8 cellular contexts compared by ENCODE assay signal in the genomic region with DNA sequence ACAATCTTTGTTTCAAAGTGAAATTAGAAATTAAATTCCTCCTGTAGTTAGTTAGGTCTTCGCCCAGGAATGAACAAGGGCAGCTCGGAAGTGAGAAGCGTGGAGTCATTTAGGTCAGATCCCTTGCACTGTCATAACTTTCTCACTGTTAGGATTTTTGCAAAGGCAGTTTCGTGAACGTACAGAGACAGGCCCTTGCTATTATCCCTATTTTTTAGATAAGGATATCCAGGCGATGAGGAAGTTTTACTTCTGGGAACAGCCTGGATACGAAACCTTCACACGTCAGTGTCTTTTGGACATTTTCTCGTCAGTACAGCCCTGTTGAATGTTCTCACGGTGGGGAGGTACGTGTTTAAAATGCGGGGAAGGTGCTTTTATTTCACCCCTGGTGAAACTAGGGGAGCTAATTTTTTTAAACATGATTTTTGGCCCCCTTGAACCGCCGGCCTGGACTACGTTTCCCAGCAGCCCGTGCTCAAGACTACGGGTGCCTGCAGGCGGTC. TPM values are rescaled to one million over a fixed set of nuclear protein-coding genes. Genes with fewer than 3 reads are reported as not detected.
DNase-seq lines count a peak whose midpoint lies in the region; ATAC-seq lines count a peak whose summit lies in the region.

No MANE protein-coding gene starts in this region.

- peak overlapping the region; percentile 85 for H3K27ac Mint-ChIP-seq in activated naive CD8-positive, alpha-beta T cell treated with anti-CD3 and anti-CD28 coated beads, Interleukin-2, amount 10 ng/mL, durations not matched to agents 7 days and 5 days

- H3K4me1 ChIP-seq in iPS DF 6.9 (ENCODE audit: control insufficient read depth, insufficient read depth, low read length): no peaks in the 10 kb centered on the region
- peaks cover 8 to 15% (median 14%) of the 10 kb centered on the region in 3 donors for H3K4me1 ChIP-seq in skeletal muscle tissue (ENCODE audit: control insufficient read depth in 3 of 3, insufficient read depth in 3 of 3, low read length in 3 of 3)

- H3K4me3 Mint-ChIP-seq in activated naive CD8-positive, alpha-beta T cell treated with anti-CD3 and anti-CD28 coated beads, Interleukin-2, amount 10 ng/mL, durations not matched to agents 7 days and 5 days: peak overlapping the region; percentile 84

- H3K9me3 Mint-ChIP-seq in activated naive CD8-positive, alpha-beta T cell treated with anti-CD3 and anti-CD28 coated beads, Interleukin-2, amount 10 ng/mL, durations not matched to agents 7 days and 5 days: peaks cover 8% of the 10 kb centered on the region

- H3K36me3 Mint-ChIP-seq in activated naive CD8-positive, alpha-beta T cell treated with anti-CD3 and anti-CD28 coated beads, Interleukin-2, amount 10 ng/mL, durations not matched to agents 7 days and 5 days: peaks cover 20% of the 10 kb centered on the region

- H3K36me3 ChIP-seq in iPS DF 6.9 (ENCODE audit: control insufficient read depth, insufficient read depth, low read length) (no peaks in the 10 kb centered on the region), skeletal muscle tissue (ENCODE audit: control insufficient read depth in 3 of 3, insufficient read depth in 3 of 3, low read length in 3 of 3) (peaks cover 0 to 3% (median 0%) of the 10 kb centered on the region in 3 donors)

- no peaks in the 10 kb centered on the region for H3K27me3 Mint-ChIP-seq in activated naive CD8-positive, alpha-beta T cell treated with anti-CD3 and anti-CD28 coated beads, Interleukin-2, amount 10 ng/mL, durations not matched to agents 7 days and 5 days

- no peak for ATAC-seq in activated naive CD8-positive, alpha-beta T cell treated with anti-CD3 and anti-CD28 coated beads, Interleukin-2, amount 10 ng/mL, durations not matched to agents 7 days and 5 days (ENCODE audit: low read depth)
- ATAC-seq in GM21717 (IDR thresholded peaks at IDR 0.05; ENCODE audit: unreplicated experiment) (no peak), GM21825 (IDR thresholded peaks at IDR 0.05; ENCODE audit: unreplicated experiment) (no peak)

- peak overlapping the region; percentile 80 to 99 (median 92) for H3K9ac ChIP-seq in skeletal muscle tissue (ENCODE audit: low read depth in 1 of 3, low read length in 3 of 3)

- peak; percentile 62 for DNase-seq in DMS114 treated with DMSO at 0.1 percent for 48 hours (lab: John Stamatoyannopoulos, UW; ENCODE audit: unreplicated experiment)
- peak; percentile 64 for DNase-seq in HuH-7 (ENCODE audit: low spot score)
- DNase-seq in activated naive CD8-positive, alpha-beta T cell treated with anti-CD3 and anti-CD28 coated beads, Interleukin-2, amount 10 ng/mL, durations not matched to agents 7 days and 5 days: no peak
- no peak for DNase-seq in iPS DF 6.9 (ENCODE audit: low read depth, low spot score)
- no peak for DNase-seq in NCI-H2196 (lab: John Stamatoyannopoulos, UW; ENCODE audit: unreplicated experiment)

- H3K27me3 ChIP-seq in iPS DF 6.9 (ENCODE audit: control insufficient read depth, insufficient read depth, low read length) (no peaks in the 10 kb centered on the region), skeletal muscle tissue (ENCODE audit: control insufficient read depth in 3 of 3, insufficient read depth in 3 of 3, low read length in 3 of 3) (no peaks in the 10 kb centered on the region)

- no peak overlapping the region for H3K27ac ChIP-seq in iPS DF 6.9 (ENCODE audit: low read length)
- peak overlapping the region; percentile 94 for H3K27ac ChIP-seq in skeletal muscle tissue (ENCODE audit: low read depth, low read length)

- POLR2A ChIA-PET in activated naive CD8-positive, alpha-beta T cell treated with anti-CD3 and anti-CD28 coated beads, Interleukin-2, amount 10 ng/mL, durations not matched to agents 7 days and 5 days (lab: Charles Lee): interaction anchor here (0.6 to 8.8 kb wide), 9 partner anchors 9 to 374 kb away, joined by 3 to 183 read pairs (median 5); partner anchors contain the start of gene AKTIP

- peaks cover 25% of the 10 kb centered on the region for H3K4me1 Mint-ChIP-seq in activated naive CD8-positive, alpha-beta T cell treated with anti-CD3 and anti-CD28 coated beads, Interleukin-2, amount 10 ng/mL, durations not matched to agents 7 days and 5 days

- no peaks in the 10 kb centered on the region for H3K9me3 ChIP-seq in iPS DF 6.9 (ENCODE audit: control insufficient read depth, insufficient read depth, low read length)
- no peaks in the 10 kb centered on the region for H3K9me3 ChIP-seq in skeletal muscle tissue (ENCODE audit: control insufficient read depth in 3 of 3, low read length in 3 of 3)

- H3K4me3 ChIP-seq in iPS DF 6.9 (ENCODE audit: low read length): peak overlapping the region; percentile 81; the same call in 1 of the 2 replicates
- H3K4me3 ChIP-seq in skeletal muscle tissue (ENCODE audit: low read length in 3 of 3): peak overlapping the region; percentile 96 to 99 (median 98)

- WGBS in iPS DF 6.9 (ENCODE audit: insufficient coverage, insufficient read length): no CpG with 5 or more reads among the region's 18 CpGs

RNA-seq across cellular contexts. Expression of gene RBL2, which starts 0.3 kb away (rescaled TPM):
- 100 to 1,000 TPM; 248 to 263 TPM for total RNA-seq in activated naive CD8-positive, alpha-beta T cell treated with anti-CD3 and anti-CD28 coated beads, Interleukin-2, amount 10 ng/mL, durations not matched to agents 7 days and 5 days
- 60.5 TPM for total RNA-seq in skeletal muscle tissue

Comparison
In these comparisons a context has a peak if more than half of its experiments do, and no peak if none do; other contexts are left out.
1. DNase-seq: peak in DMS114 treated with DMSO at 0.1 percent for 48 hours (single experiment) and HuH-7 (single experiment); none in activated naive CD8-positive, alpha-beta T cell treated with anti-CD3 and anti-CD28 coated beads, Interleukin-2, amount 10 ng/mL, durations not matched to agents 7 days and 5 days (single experiment), iPS DF 6.9 (single experiment) and NCI-H2196 (single experiment).